In genomic region chr16:17921357-17921978, GRCh38 we compare ENCODE assay signal across 9 cellular contexts.
DNase-seq lines count a peak whose midpoint lies in the region; ATAC-seq and TF ChIP-seq lines count a peak whose summit lies in the region.
"Had no signal": no experiment of that assay in that cellular context is flagged by ENCODE, and none has a peak within 500 bp of the region (broad histone marks: within the 10 kb centered on the region; RNA-seq: fewer than 3 reads in every experiment).

No MANE protein-coding gene starts in this region.

- H3K36me3 ChIP-seq in left lung, result no peaks in the 10 kb centered on the region
- H3K36me3 ChIP-seq: neutrophil had no signal

- no peak overlapping the region for H3K27ac Mint-ChIP-seq in HFFc6

- no peak overlapping the region for H3K27ac ChIP-seq in left lung
- H3K27ac ChIP-seq: neutrophil had no signal

- no peaks in the 10 kb centered on the region for H3K27me3 Mint-ChIP-seq in HFFc6 (ENCODE audit: insufficient read depth)

- DNase-seq in D341Med (ENCODE audit: low spot score) (peak; percentile 52), HFFc6 (no peak), RPMI7951 (ENCODE audit: low read depth) (peak; percentile 17), left lung (peak in 1 of 2 donors; percentile 33), NCI-H345 (lab: John Stamatoyannopoulos, UW) (no peak), ecto neural progenitor cell (ENCODE audit: low spot score) (no peak)
- peak; percentile 31 for DNase-seq in activated effector memory CD4-positive, alpha-beta T cell treated with Interleukin-2 at 50 U/mL for 16 hours
- DNase-seq in stimulated activated naive CD8-positive, alpha-beta T cell treated with anti-CD3 and anti-CD28 coated beads, Interleukin-15, Interleukin-2, amounts not matched to agents 100 U/mL and 50 U/mL, for 24 hours, result peak; percentile 62

- H3K4me1 Mint-ChIP-seq in HFFc6 (ENCODE audit: low read depth), result no peaks in the 10 kb centered on the region

- H3K36me3 Mint-ChIP-seq in HFFc6 (ENCODE audit: low read depth), result no peaks in the 10 kb centered on the region

- no peak overlapping the region for H3K4me3 Mint-ChIP-seq in HFFc6

- intact Hi-C loops in left lung (cut with DNase I), result no loop called here

- no peaks in the 10 kb centered on the region for H3K27me3 ChIP-seq in left lung
- H3K27me3 ChIP-seq: neutrophil had no signal

- peaks cover 0 to 8% of the 10 kb centered on the region in 2 donors for H3K9me3 ChIP-seq in left lung
- H3K9me3 ChIP-seq: neutrophil had no signal

- ATAC-seq in left lung, result peak; percentile 71
- ATAC-seq in stimulated activated naive CD8-positive, alpha-beta T cell treated with anti-CD3 and anti-CD28 coated beads, Interleukin-15, Interleukin-2, amounts not matched to agents 100 U/mL and 50 U/mL, for 24 hours, result no peak

- no peaks in the 10 kb centered on the region for H3K4me1 ChIP-seq in left lung

- no peak overlapping the region for H3K4me3 ChIP-seq in left lung

- 0 out of 2 replicates have a peak, but pooled peaks cover 4% of the 10 kb centered on the region for H3K9me3 Mint-ChIP-seq in HFFc6

- TF ChIP-seq CTCF in HFFc6 (IDR thresholded peaks at IDR 0.05) (peak; percentile 70), left lung (IDR thresholded peaks at IDR 0.05) (peak; percentile 29 to 55)

Comparison
In these comparisons a context has a peak if more than half of its experiments do, and no peak if none do; other contexts are left out.
1. DNase-seq: peak in D341Med (single experiment), RPMI7951 (single experiment), activated effector memory CD4-positive, alpha-beta T cell treated with Interleukin-2 at 50 U/mL for 16 hours (single experiment) and stimulated activated naive CD8-positive, alpha-beta T cell treated with anti-CD3 and anti-CD28 coated beads, Interleukin-15, Interleukin-2, amounts not matched to agents 100 U/mL and 50 U/mL, for 24 hours (single experiment); none in HFFc6 (single experiment), NCI-H345 (single experiment) and ecto neural progenitor cell (single experiment).